Comparison of ENCODE assay signal across 8 cellular contexts in genomic region chr17:60525624-60526514, GRCh38. TPM values are rescaled to one million over a fixed set of nuclear protein-coding genes. Genes with fewer than 3 reads are reported as not detected.
DNase-seq lines count a peak whose midpoint lies in the region; ATAC-seq and TF ChIP-seq lines count a peak whose summit lies in the region.

Gene APPBP2, minus strand, starts transcription at chr17:60526242. Its CDS starts 311 bp downstream, at chr17:60525931.

- H3K9me3 ChIP-seq in parathyroid adenoma (ENCODE audit: control insufficient read depth, low read length) (no peaks in the 10 kb centered on the region), tibial artery (no peaks in the 10 kb centered on the region)

- intact Hi-C loops in Right ventricle myocardium inferior (cut with DNase I): loop anchor here (2.0 to 10.0 kb wide), 2 partner anchors 75 to 109 kb away; partner anchors contain the start of gene PPM1D
- intact Hi-C loops in tibial artery (cut with DNase I; ENCODE audit: low total_unique reads): loop anchor here (10.0 kb wide), 1 partner anchor 69 kb away; no protein-coding TSS in a partner anchor

- peaks cover 45% of the 10 kb centered on the region for H3K79me2 ChIP-seq in parathyroid adenoma

- H2AFZ ChIP-seq in parathyroid adenoma: peak within 1 kb of the TSS; percentile 100

- H3K27ac ChIP-seq in parathyroid adenoma (peak within 1 kb of the TSS; percentile 99), tibial artery (peak within 1 kb of the TSS; percentile 98 to 99)

- peak within 1 kb of the TSS; percentile 91 for H3K4me2 ChIP-seq in parathyroid adenoma (ENCODE audit: low read length)

- H3K27me3 ChIP-seq in parathyroid adenoma (ENCODE audit: control insufficient read depth, insufficient read depth, low read length): no peaks in the 10 kb centered on the region
- no peaks in the 10 kb centered on the region for H3K27me3 ChIP-seq in tibial artery

- H3K4me3 ChIP-seq in parathyroid adenoma (ENCODE audit: low read depth, low read length) (peak within 1 kb of the TSS; percentile 87), tibial artery (peak within 1 kb of the TSS; percentile 85 to 86)

- H3K36me3 ChIP-seq in parathyroid adenoma (ENCODE audit: control insufficient read depth, insufficient read depth, low read length) (no peaks in the 10 kb centered on the region), tibial artery (no peaks in the 10 kb centered on the region)

- peaks cover 14% of the 10 kb centered on the region for H3K4me1 ChIP-seq in parathyroid adenoma
- peaks cover 0 to 40% (median 18%) of the 10 kb centered on the region in 4 donors for H3K4me1 ChIP-seq in tibial artery

- peak within 1 kb of the TSS; percentile 100 for H3K9ac ChIP-seq in parathyroid adenoma

- ATAC-seq in HG02588 (IDR thresholded peaks at IDR 0.05; ENCODE audit: unreplicated experiment): peak; percentile 90
- ATAC-seq in Right ventricle myocardium inferior: peak; percentile 98

- TF ChIP-seq CTCF in GM10266 (IDR thresholded peaks at IDR 0.05; ENCODE audit: control insufficient read depth, insufficient read depth, low read depth, missing control alignments) (no peak), parathyroid adenoma (IDR thresholded peaks at IDR 0.05) (no peak), tibial artery (IDR thresholded peaks at IDR 0.05) (no peak)

- DNase-seq in GM10266 (ENCODE audit: extremely low spot score) (peak; percentile 74), NCI-H1092 (lab: John Stamatoyannopoulos, UW) (peak; percentile 67), SW 1271 (lab: John Stamatoyannopoulos, UW) (peak; percentile 63 to 82), Right ventricle myocardium inferior (ENCODE audit: missing footprints) (peak; percentile 94), tibial artery (peak; percentile 85 to 93)
- DNase-seq in activated naive CD8-positive, alpha-beta T cell treated with anti-CD3 and anti-CD28 coated beads, Interleukin-2, amount 50 U/mL, for 16 hours (ENCODE audit: low read depth, low spot score): peak; percentile 25

RNA-seq across cellular contexts. Expression of gene APPBP2, which starts in this region (rescaled TPM):
- 16.7 TPM for total RNA-seq in Right ventricle myocardium inferior

Comparison
In these comparisons a context has a peak if more than half of its experiments do, and no peak if none do; other contexts are left out.
1. Peak in every context shown above with its lines: DNase-seq, ATAC-seq, H3K4me3 ChIP-seq and H3K27ac ChIP-seq.
2. DNase-seq: peak in every context shown above with its lines; median percentile 94 in Right ventricle myocardium inferior; 89 in tibial artery; 74 in GM10266; 72 in SW 1271; 67 in NCI-H1092; 25 in activated naive CD8-positive, alpha-beta T cell treated with anti-CD3 and anti-CD28 coated beads, Interleukin-2, amount 50 U/mL, for 16 hours.